Comparison of ENCODE assay signal across 21 cellular contexts in the genomic region with DNA sequence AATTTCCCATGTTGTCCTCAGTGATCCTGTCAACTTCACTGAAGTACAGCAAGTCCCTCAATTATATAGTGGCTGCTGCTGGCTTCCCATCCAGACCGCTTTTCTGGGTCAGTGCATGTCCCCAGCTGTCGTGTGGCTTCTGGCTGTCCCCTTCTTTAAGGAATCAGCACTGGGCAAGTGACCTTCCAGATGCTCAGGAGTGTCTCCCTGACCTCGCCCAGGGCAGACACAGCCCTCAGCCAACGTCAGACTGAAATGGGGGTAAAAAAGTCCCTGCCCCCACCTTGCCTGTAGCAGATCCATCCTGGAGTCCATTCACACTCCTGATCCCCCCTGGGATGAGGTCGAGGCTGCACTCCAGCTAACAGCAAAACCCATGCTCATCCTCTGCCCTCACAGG. TPM values are rescaled to one million over a fixed set of nuclear protein-coding genes. Genes with fewer than 3 reads are reported as not detected.
DNase-seq lines count a peak whose midpoint lies in the region; ATAC-seq and TF ChIP-seq lines count a peak whose summit lies in the region.
"Had no signal": no experiment of that assay in that cellular context is flagged by ENCODE, and none has a peak within 500 bp of the region (broad histone marks: within the 10 kb centered on the region; RNA-seq: fewer than 3 reads in every experiment).

No MANE protein-coding gene starts in this region.

- H3K36me3 ChIP-seq in colonic mucosa (no peaks in the 10 kb centered on the region), mucosa of rectum (ENCODE audit: control insufficient read depth in 2 of 2, insufficient read depth in 2 of 2, low read length in 2 of 2) (peaks cover 8 to 22% of the 10 kb centered on the region in 2 donors)
- H3K36me3 ChIP-seq: BLaER1 treated with 17β-estradiol and CSF1 and Interleukin-3, amounts not matched to agents 10 nM and 100 nM; HAP-1 had no signal

- no peaks in the 10 kb centered on the region for H3K9me3 ChIP-seq in colonic mucosa
- H3K9me3 ChIP-seq in mucosa of rectum (ENCODE audit: control insufficient read depth in 2 of 2, low read length in 2 of 2): no peaks in the 10 kb centered on the region
- H3K9me3 ChIP-seq: BLaER1 treated with 17β-estradiol and CSF1 and Interleukin-3, amounts not matched to agents 10 nM and 100 nM; HAP-1 had no signal

- no peak overlapping the region for H3K4me3 Mint-ChIP-seq in glutamatergic neuron (ENCODE audit: unreplicated experiment)
- H3K4me3 Mint-ChIP-seq in stimulated activated naive CD8-positive, alpha-beta T cell treated with anti-CD3 and anti-CD28 coated beads, Interleukin-15, amount 100 ng/mL, for 72 hours: no peak overlapping the region
- H3K4me3 Mint-ChIP-seq: B cell; CD8-positive, alpha-beta T cell had no signal

- H3K9ac ChIP-seq in colonic mucosa (ENCODE audit: low read depth in 2 of 2, low read length in 2 of 2): peak overlapping the region in 1 of 2 donors; percentile 30
- peak overlapping the region in 1 of 2 donors; percentile 54 for H3K9ac ChIP-seq in mucosa of rectum (ENCODE audit: low read depth in 1 of 2, low read length in 2 of 2)
- H3K9ac ChIP-seq: BLaER1 treated with 17β-estradiol and CSF1 and Interleukin-3, amounts not matched to agents 10 nM and 100 nM had no signal

- H3K27me3 Mint-ChIP-seq in glutamatergic neuron (ENCODE audit: unreplicated experiment): no peaks in the 10 kb centered on the region
- H3K27me3 Mint-ChIP-seq in stimulated activated naive CD8-positive, alpha-beta T cell treated with anti-CD3 and anti-CD28 coated beads, Interleukin-15, amount 100 ng/mL, for 72 hours: peaks cover 18% of the 10 kb centered on the region

- H3K27me3 ChIP-seq in colonic mucosa (no peaks in the 10 kb centered on the region), mucosa of rectum (ENCODE audit: control insufficient read depth in 2 of 2, insufficient read depth in 2 of 2, low read length in 2 of 2) (no peaks in the 10 kb centered on the region)
- H3K27me3 ChIP-seq: BLaER1 treated with 17β-estradiol and CSF1 and Interleukin-3, amounts not matched to agents 10 nM and 100 nM had no signal

- H3K9me3 Mint-ChIP-seq in glutamatergic neuron (ENCODE audit: unreplicated experiment): peaks cover 2% of the 10 kb centered on the region
- no peaks in the 10 kb centered on the region for H3K9me3 Mint-ChIP-seq in stimulated activated naive CD8-positive, alpha-beta T cell treated with anti-CD3 and anti-CD28 coated beads, Interleukin-15, amount 100 ng/mL, for 72 hours
- H3K9me3 Mint-ChIP-seq: CD8-positive, alpha-beta T cell had no signal

- H3K27ac Mint-ChIP-seq in glutamatergic neuron (ENCODE audit: unreplicated experiment): peak overlapping the region; percentile 13
- H3K27ac Mint-ChIP-seq in stimulated activated naive CD8-positive, alpha-beta T cell treated with anti-CD3 and anti-CD28 coated beads, Interleukin-15, amount 100 ng/mL, for 72 hours: no peak overlapping the region
- H3K27ac Mint-ChIP-seq: B cell; CD8-positive, alpha-beta T cell had no signal

- DNase-seq in colonic mucosa (no peak), glutamatergic neuron (no peak), retina (peak; percentile 60), NCI-H146 (lab: John Stamatoyannopoulos, UW) (no peak)
- no peak for DNase-seq in stimulated activated naive CD8-positive, alpha-beta T cell treated with anti-CD3 and anti-CD28 coated beads, Interleukin-15, amount 100 ng/mL, for 72 hours
- no peak for DNase-seq in activated effector memory CD4-positive, alpha-beta T cell treated with anti-CD3 and anti-CD28 coated beads, Interleukin-2, amount 50 U/mL, for 16 hours
- no peak for DNase-seq in stimulated activated CD4-positive, alpha-beta T cell treated with anti-CD3 and anti-CD28 coated beads, Interleukin-4, amount 100 ng/mL, for 4 hours
- DNase-seq: 8988T; CD8-positive, alpha-beta T cell; DMS 273 treated with DMSO at 0.1 percent for 48 hours; DMS53; DND-41; EL had no signal

- H3K27ac ChIP-seq in colonic mucosa (peak overlapping the region; percentile 84), mucosa of rectum (ENCODE audit: low read depth in 2 of 2, low read length in 2 of 2) (peak overlapping the region; percentile 75 to 84)
- H3K27ac ChIP-seq: BLaER1 treated with 17β-estradiol and CSF1 and Interleukin-3, amounts not matched to agents 10 nM and 100 nM had no signal

- intact Hi-C loops in colonic mucosa (cut with DNase I): no loop called here

- H3K4me1 Mint-ChIP-seq in glutamatergic neuron (ENCODE audit: low read depth, unreplicated experiment): peaks cover 11% of the 10 kb centered on the region
- no peaks in the 10 kb centered on the region for H3K4me1 Mint-ChIP-seq in stimulated activated naive CD8-positive, alpha-beta T cell treated with anti-CD3 and anti-CD28 coated beads, Interleukin-15, amount 100 ng/mL, for 72 hours
- H3K4me1 Mint-ChIP-seq: B cell had no signal

- no peak for ATAC-seq in stimulated activated naive CD8-positive, alpha-beta T cell treated with anti-CD3 and anti-CD28 coated beads, Interleukin-15, amount 100 ng/mL, for 72 hours
- ATAC-seq: CD8-positive, alpha-beta T cell; GM12878; HepG2 had no signal

- H3K4me1 ChIP-seq in colonic mucosa (peaks cover 5% of the 10 kb centered on the region), mucosa of rectum (ENCODE audit: control insufficient read depth in 2 of 2, insufficient read depth in 2 of 2, low read length in 2 of 2) (peaks cover 15 to 36% of the 10 kb centered on the region in 2 donors)
- H3K4me1 ChIP-seq: HAP-1 had no signal

- H3K4me3 ChIP-seq in colonic mucosa: no peak overlapping the region
- peak overlapping the region in 1 of 2 donors; percentile 4 for H3K4me3 ChIP-seq in mucosa of rectum (ENCODE audit: low read length in 2 of 2)
- H3K4me3 ChIP-seq: BLaER1 treated with 17β-estradiol and CSF1 and Interleukin-3, amounts not matched to agents 10 nM and 100 nM; GM12878; HAP-1 had no signal

- H3K36me3 Mint-ChIP-seq in glutamatergic neuron (ENCODE audit: unreplicated experiment): no peaks in the 10 kb centered on the region
- H3K36me3 Mint-ChIP-seq: CD8-positive, alpha-beta T cell had no signal

- TF ChIP-seq CTCF in colonic mucosa (IDR thresholded peaks at IDR 0.05) (no peak), glutamatergic neuron (IDR thresholded peaks at IDR 0.05; ENCODE audit: partially characterized antibody, unreplicated experiment) (no peak)

RNA-seq across cellular contexts. Expression of gene OVOL2, which starts 23.7 kb away (rescaled TPM):
- total RNA-seq in colonic mucosa: 10 to 100 TPM; 13.5 to 22.8 TPM
- total RNA-seq in glutamatergic neuron (ENCODE audit: unreplicated experiment): not detected
- total RNA-seq: A673; B cell; CD8-positive, alpha-beta T cell; G401; GM12878 had no signal

Comparison
In these comparisons a context has a peak if more than half of its experiments do, and no peak if none do; other contexts are left out.
1. RNA of gene OVOL2, which starts 23.7 kb away (total RNA-seq): 13.5 to 22.8 TPM in colonic mucosa; not detected in glutamatergic neuron (single experiment); every median in the first group is over 10 times any median in the second.